12 cellular contexts compared by ENCODE assay signal in the genomic region with DNA sequence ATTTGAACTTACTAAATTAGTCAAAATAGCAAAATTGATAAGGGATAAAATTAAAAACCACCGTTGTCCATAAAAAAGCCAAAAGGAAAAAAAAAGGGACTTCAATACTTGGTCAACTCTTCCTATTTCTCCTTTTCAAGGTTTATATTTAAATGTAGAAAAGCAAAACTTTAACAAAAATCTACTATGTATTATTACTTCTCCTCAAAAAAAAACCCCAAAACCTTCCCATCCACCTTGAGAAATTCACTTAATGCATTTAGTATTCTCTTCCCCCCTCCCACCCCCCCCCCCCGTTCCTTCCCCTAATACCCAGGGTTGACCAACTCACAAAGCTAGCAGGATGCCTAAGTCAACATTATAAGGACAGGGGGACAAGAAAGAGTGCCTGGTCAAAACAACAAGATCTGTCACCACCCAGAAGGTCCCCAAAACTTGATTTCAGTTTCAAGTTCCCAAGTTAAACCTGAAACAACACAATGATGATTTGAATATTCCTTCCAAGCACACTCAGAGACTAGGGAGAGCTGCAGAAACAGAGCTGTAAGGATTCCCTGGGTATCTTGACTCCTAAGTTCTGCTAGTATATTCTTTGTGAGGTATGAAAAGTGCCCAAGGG. TPM values are rescaled to one million over a fixed set of nuclear protein-coding genes. Genes with fewer than 3 reads are reported as not detected.
A peak's percentile ranks its signal among the peaks of the same experiment; 100 is the strongest.
DNase-seq lines count a peak whose midpoint lies in the region; ATAC-seq and TF ChIP-seq lines count a peak whose summit lies in the region.
"Had no signal": no experiment of that assay in that cellular context is flagged by ENCODE, and none has a peak within 500 bp of the region (broad histone marks: within the 10 kb centered on the region; RNA-seq: fewer than 3 reads in every experiment).

No MANE protein-coding gene starts in this region.

- H3K36me3 Mint-ChIP-seq in activated naive CD8-positive, alpha-beta T cell treated with anti-CD3 and anti-CD28 coated beads, Interleukin-2, amount 10 ng/mL, durations not matched to agents 7 days and 5 days, result peaks cover 6% of the 10 kb centered on the region
- peaks cover 12% of the 10 kb centered on the region for H3K36me3 Mint-ChIP-seq in activated naive CD8-positive, alpha-beta T cell treated with anti-CD3 and anti-CD28 coated beads for 36 hours

- H3K4me3 Mint-ChIP-seq in activated naive CD8-positive, alpha-beta T cell treated with anti-CD3 and anti-CD28 coated beads, Interleukin-2, amount 10 ng/mL, durations not matched to agents 7 days and 5 days, result peak overlapping the region; percentile 45
- H3K4me3 Mint-ChIP-seq in activated naive CD8-positive, alpha-beta T cell treated with anti-CD3 and anti-CD28 coated beads for 36 hours, result no peak overlapping the region

- no peak overlapping the region for H3K27ac Mint-ChIP-seq in activated naive CD8-positive, alpha-beta T cell treated with anti-CD3 and anti-CD28 coated beads, Interleukin-2, amount 10 ng/mL, durations not matched to agents 7 days and 5 days
- H3K27ac Mint-ChIP-seq in activated naive CD8-positive, alpha-beta T cell treated with anti-CD3 and anti-CD28 coated beads for 36 hours, result no peak overlapping the region

- peak overlapping the region; percentile 12; the same call in 1 of the 2 replicates for H3K4me2 ChIP-seq in OCI-LY3 (ENCODE audit: low read length)
- H3K4me2 ChIP-seq: PC-9 had no signal

- no peak for TF ChIP-seq POLR2A in heart left ventricle (IDR thresholded peaks at IDR 0.05)

- no peaks in the 10 kb centered on the region for H4K20me1 ChIP-seq in OCI-LY3 (ENCODE audit: insufficient read depth, low read length)

- no peak overlapping the region for H3K9ac ChIP-seq in OCI-LY3 (ENCODE audit: low read length)

- DNase-seq in activated naive CD8-positive, alpha-beta T cell treated with anti-CD3 and anti-CD28 coated beads, Interleukin-2, amount 10 ng/mL, durations not matched to agents 7 days and 5 days, result no peak
- DNase-seq in activated naive CD8-positive, alpha-beta T cell treated with anti-CD3 and anti-CD28 coated beads for 36 hours, result no peak
- no peak for DNase-seq in activated gamma-delta T cell (lab: John Stamatoyannopoulos, UW)
- no peak for DNase-seq in HuH-7.5 (ENCODE audit: low spot score)
- no peak for DNase-seq in right atrium auricular region (ENCODE audit: low spot score)
- no peak for DNase-seq in heart left ventricle
- DNase-seq: activated CD4-positive, alpha-beta T cell treated with anti-CD3 and anti-CD28 coated beads, Interleukin-2, amount 50 U/mL, for 4 hours; erythroblast; PC-9 had no signal

- ATAC-seq in activated naive CD8-positive, alpha-beta T cell treated with anti-CD3 and anti-CD28 coated beads, Interleukin-2, amount 10 ng/mL, durations not matched to agents 7 days and 5 days (ENCODE audit: low read depth), result no peak
- ATAC-seq in HG02610 (IDR thresholded peaks at IDR 0.05; ENCODE audit: unreplicated experiment), result peak; percentile 56
- ATAC-seq in heart left ventricle, result no peak

- H3K27me3 Mint-ChIP-seq in activated naive CD8-positive, alpha-beta T cell treated with anti-CD3 and anti-CD28 coated beads, Interleukin-2, amount 10 ng/mL, durations not matched to agents 7 days and 5 days, result no peaks in the 10 kb centered on the region
- H3K27me3 Mint-ChIP-seq in activated naive CD8-positive, alpha-beta T cell treated with anti-CD3 and anti-CD28 coated beads for 36 hours, result no peaks in the 10 kb centered on the region

- no peaks in the 10 kb centered on the region for H3K27me3 ChIP-seq in OCI-LY3 (ENCODE audit: low read depth, low read length)
- H3K27me3 ChIP-seq in right atrium auricular region, result no peaks in the 10 kb centered on the region
- H3K27me3 ChIP-seq in heart left ventricle, result no peaks in the 10 kb centered on the region

- no peaks in the 10 kb centered on the region for H3K36me3 ChIP-seq in OCI-LY3 (replicated peaks; ENCODE audit: low read depth, low read length)
- no peaks in the 10 kb centered on the region for H3K36me3 ChIP-seq in right atrium auricular region
- no peaks in the 10 kb centered on the region for H3K36me3 ChIP-seq in heart left ventricle
- H3K36me3 ChIP-seq: HAP-1 had no signal

- no peaks in the 10 kb centered on the region for H3K9me3 Mint-ChIP-seq in activated naive CD8-positive, alpha-beta T cell treated with anti-CD3 and anti-CD28 coated beads, Interleukin-2, amount 10 ng/mL, durations not matched to agents 7 days and 5 days
- no peaks in the 10 kb centered on the region for H3K9me3 Mint-ChIP-seq in activated naive CD8-positive, alpha-beta T cell treated with anti-CD3 and anti-CD28 coated beads for 36 hours

- no peak overlapping the region for H2AFZ ChIP-seq in OCI-LY3 (ENCODE audit: low read depth, low read length)
- H2AFZ ChIP-seq: PC-9 had no signal

- H3K27ac ChIP-seq in OCI-LY3 (ENCODE audit: low read length) (no peak overlapping the region), right atrium auricular region (no peak overlapping the region), heart left ventricle (no peak overlapping the region)
- H3K27ac ChIP-seq: PC-9 had no signal

- intact Hi-C loops in heart left ventricle (cut with DNase I), result no loop called here

- WGBS in heart left ventricle, 4 donors, result 76 to 89% (median 84%) methylated on average over 2 of the region's 2 CpGs

- TF ChIP-seq CTCF in OCI-LY3 (IDR thresholded peaks at IDR 0.05; ENCODE audit: low read depth, low read length) (no peak), right atrium auricular region (IDR thresholded peaks at IDR 0.05) (no peak), heart left ventricle (IDR thresholded peaks at IDR 0.05) (no peak)

- H3K9me3 ChIP-seq in OCI-LY3 (ENCODE audit: insufficient read depth, low read length), result no peaks in the 10 kb centered on the region
- no peaks in the 10 kb centered on the region for H3K9me3 ChIP-seq in right atrium auricular region
- H3K9me3 ChIP-seq in heart left ventricle, result no peaks in the 10 kb centered on the region
- H3K9me3 ChIP-seq: HAP-1 had no signal

- H3K4me1 ChIP-seq in OCI-LY3 (ENCODE audit: low read length) (peaks cover 25% of the 10 kb centered on the region), right atrium auricular region (no peaks in the 10 kb centered on the region), heart left ventricle (peaks cover 0 to 9% (median 0%) of the 10 kb centered on the region in 12 donors)
- H3K4me1 ChIP-seq: HAP-1 had no signal

- H3K4me1 Mint-ChIP-seq in activated naive CD8-positive, alpha-beta T cell treated with anti-CD3 and anti-CD28 coated beads, Interleukin-2, amount 10 ng/mL, durations not matched to agents 7 days and 5 days, result peaks cover 22% of the 10 kb centered on the region
- peaks cover 29% of the 10 kb centered on the region for H3K4me1 Mint-ChIP-seq in activated naive CD8-positive, alpha-beta T cell treated with anti-CD3 and anti-CD28 coated beads for 36 hours

- no peak overlapping the region for H3K4me3 ChIP-seq in OCI-LY3 (ENCODE audit: low read length)
- no peak overlapping the region for H3K4me3 ChIP-seq in right atrium auricular region
- H3K4me3 ChIP-seq in heart left ventricle, result no peak overlapping the region
- H3K4me3 ChIP-seq: HAP-1, PC-9 had no signal

- POLR2A ChIA-PET in activated naive CD8-positive, alpha-beta T cell treated with anti-CD3 and anti-CD28 coated beads, Interleukin-2, amount 10 ng/mL, durations not matched to agents 7 days and 5 days (lab: Charles Lee), result interaction anchor here (0.5 kb wide), 1 partner anchor 46 kb away, joined by 6 read pairs; no protein-coding TSS in a partner anchor

- peaks cover 9% of the 10 kb centered on the region; the same call in 1 of the 2 replicates for H3K79me2 ChIP-seq in OCI-LY3 (ENCODE audit: low read length)

RNA-seq across cellular contexts. Expression of gene GMDS, which starts 14.6 kb away (rescaled TPM):
- 10 to 100 TPM; 29.2 to 34.3 TPM for total RNA-seq in activated naive CD8-positive, alpha-beta T cell treated with anti-CD3 and anti-CD28 coated beads, Interleukin-2, amount 10 ng/mL, durations not matched to agents 7 days and 5 days
- total RNA-seq in activated naive CD8-positive, alpha-beta T cell treated with anti-CD3 and anti-CD28 coated beads for 36 hours, result 10 to 100 TPM; 34.7 to 38.5 TPM
- total RNA-seq in right atrium auricular region, result 10 to 100 TPM; 11.1 to 11.8 TPM
- 10 to 100 TPM in 1 of 9 donors, 1 to 10 TPM in 8; 4.5 to 10.7 (median 7.3) TPM for total RNA-seq in heart left ventricle
- 1 to 10 TPM; 4.9 to 7.0 TPM for polyA plus RNA-seq in heart left ventricle
